In the genomic region with DNA sequence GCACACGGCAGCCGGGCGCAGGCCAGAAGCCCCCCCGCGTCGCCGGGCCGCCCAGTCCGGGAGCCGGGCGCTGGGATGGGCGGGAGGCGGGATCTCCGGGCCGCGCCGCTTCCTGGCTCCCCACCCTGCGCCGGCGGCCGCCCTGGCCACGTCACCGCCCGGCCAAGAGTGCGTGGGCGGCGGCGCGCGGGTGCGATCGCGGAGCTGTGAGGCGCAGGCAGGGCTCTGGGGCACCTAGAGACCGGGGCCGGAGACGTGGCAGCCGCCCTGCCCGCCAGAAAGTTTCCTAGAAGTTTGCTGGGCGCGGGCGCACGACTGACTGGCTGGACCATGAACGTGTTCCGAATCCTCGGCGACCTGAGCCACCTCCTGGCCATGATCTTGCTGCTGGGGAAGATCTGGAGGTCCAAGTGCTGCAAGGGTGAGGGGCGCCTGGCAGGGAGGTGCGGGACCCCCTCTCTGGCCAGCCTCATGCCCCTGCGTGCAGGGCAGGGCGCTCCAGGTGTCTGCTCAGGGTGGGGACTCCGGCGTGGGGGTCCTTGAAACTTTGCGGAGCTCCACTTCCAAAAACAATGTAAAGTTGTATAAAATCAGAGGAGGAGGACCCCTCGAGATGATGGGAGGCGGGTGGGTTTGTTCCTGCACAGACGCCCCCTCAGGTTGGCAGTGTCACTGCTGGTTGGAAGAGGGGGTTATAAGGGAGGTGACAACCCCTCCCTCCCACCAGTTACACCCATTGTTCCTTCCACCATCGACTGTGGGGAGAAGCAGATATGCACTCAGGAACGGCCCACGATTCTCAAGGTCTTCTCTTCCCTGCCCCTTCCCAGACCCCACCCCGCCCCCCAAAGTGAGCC, we compare ENCODE assay signal across 1 cellular context.
TF ChIP-seq lines count a peak whose summit lies in the region.

A gene (plus strand): TSS at position 193 of the 857 bp plus-strand sequence. CDS start 138 bp downstream, at position 331.

TF ChIP-seq in K562, 482 proteins besides CTCF, POLR2A, EP300 and RAD21 (continued from another document and continues in another):
- TF ChIP-seq CREM (IDR thresholded peaks at IDR 0.05; ENCODE audit: low read depth) (peak; percentile 90), ZFX (CRISPR knock-in tag; IDR thresholded peaks at IDR 0.05) (peak; percentile 55), PHF8 (IDR thresholded peaks at IDR 0.05; ENCODE audit: borderline replicate concordance, low read length) (peak; percentile 68; the same call in 1 of the 2 replicates), PML (IDR thresholded peaks at IDR 0.05; ENCODE audit: low read length) (no peak), ZNF408 (CRISPR knock-in tag; IDR thresholded peaks at IDR 0.05; ENCODE audit: low read depth) (no peak), MYBL2 (IDR thresholded peaks at IDR 0.05; ENCODE audit: low read depth) (no peak), MYBL2 (CRISPR knock-in tag; IDR thresholded peaks at IDR 0.05; ENCODE audit: borderline replicate concordance) (no peak), POLR3A (IDR thresholded peaks at IDR 0.05; ENCODE audit: borderline replicate concordance, extremely low read depth, insufficient read depth, insufficient read length) (no peak), MTA3 (IDR thresholded peaks at IDR 0.05; ENCODE audit: borderline replicate concordance) (peak; percentile 63; the same call in 1 of the 2 replicates), EGR1 (conservative IDR thresholded peaks at IDR 0.05) (peak; percentile 92), MIER1 (IDR thresholded peaks at IDR 0.05; ENCODE audit: low read depth) (0 out of 2 replicates have a peak, but pooled peaks have one; percentile 33), EP400 (IDR thresholded peaks at IDR 0.05) (peak; percentile 76; the same call in 1 of the 2 replicates), MCM3 (IDR thresholded peaks at IDR 0.05) (no peak), CXXC5 (CRISPR knock-in tag; IDR thresholded peaks at IDR 0.05) (peak; percentile 87), TBP (optimal IDR thresholded peaks at IDR 0.05; ENCODE audit: low read depth, low read length) (peak; percentile 29), TCF3 (CRISPR knock-in tag; IDR thresholded peaks at IDR 0.05) (no peak), NR1H2 (CRISPR knock-in tag; IDR thresholded peaks at IDR 0.05) (no peak), JUND (IDR thresholded peaks at IDR 0.05; ENCODE audit: borderline replicate concordance, low read depth, low read length) (peak; percentile 38; the same call in 1 of the 2 replicates), JUND (tag; IDR thresholded peaks at IDR 0.05; ENCODE audit: borderline replicate concordance, low read depth, low read length) (no peak; the same call in 2 of the 3 replicates), ATF7 (IDR thresholded peaks at IDR 0.05) (peak; percentile 70; the same call in 1 of the 2 replicates), JUNB (CRISPR knock-in tag; conservative IDR thresholded peaks at IDR 0.05) (no peak), L3MBTL2 (IDR thresholded peaks at IDR 0.05) (peak; percentile 88), SMARCC2 (IDR thresholded peaks at IDR 0.05; ENCODE audit: low read depth) (0 out of 2 replicates have a peak, but pooled peaks have one; percentile 38)
- TF ChIP-seq, protein P1, sequence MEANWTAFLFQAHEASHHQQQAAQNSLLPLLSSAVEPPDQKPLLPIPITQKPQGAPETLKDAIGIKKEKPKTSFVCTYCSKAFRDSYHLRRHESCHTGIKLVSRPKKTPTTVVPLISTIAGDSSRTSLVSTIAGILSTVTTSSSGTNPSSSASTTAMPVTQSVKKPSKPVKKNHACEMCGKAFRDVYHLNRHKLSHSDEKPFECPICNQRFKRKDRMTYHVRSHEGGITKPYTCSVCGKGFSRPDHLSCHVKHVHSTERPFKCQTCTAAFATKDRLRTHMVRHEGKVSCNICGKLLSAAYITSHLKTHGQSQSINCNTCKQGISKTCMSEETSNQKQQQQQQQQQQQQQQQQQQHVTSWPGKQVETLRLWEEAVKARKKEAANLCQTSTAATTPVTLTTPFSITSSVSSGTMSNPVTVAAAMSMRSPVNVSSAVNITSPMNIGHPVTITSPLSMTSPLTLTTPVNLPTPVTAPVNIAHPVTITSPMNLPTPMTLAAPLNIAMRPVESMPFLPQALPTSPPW (CRISPR knock-in tag; IDR thresholded peaks at IDR 0.05) = peak; percentile 90
- TF ChIP-seq, protein P2, sequence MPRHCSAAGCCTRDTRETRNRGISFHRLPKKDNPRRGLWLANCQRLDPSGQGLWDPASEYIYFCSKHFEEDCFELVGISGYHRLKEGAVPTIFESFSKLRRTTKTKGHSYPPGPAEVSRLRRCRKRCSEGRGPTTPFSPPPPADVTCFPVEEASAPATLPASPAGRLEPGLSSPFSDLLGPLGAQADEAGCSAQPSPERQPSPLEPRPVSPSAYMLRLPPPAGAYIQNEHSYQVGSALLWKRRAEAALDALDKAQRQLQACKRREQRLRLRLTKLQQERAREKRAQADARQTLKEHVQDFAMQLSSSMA (CRISPR knock-in tag; IDR thresholded peaks at IDR 0.05) = no peak
- TF ChIP-seq, protein P3, sequence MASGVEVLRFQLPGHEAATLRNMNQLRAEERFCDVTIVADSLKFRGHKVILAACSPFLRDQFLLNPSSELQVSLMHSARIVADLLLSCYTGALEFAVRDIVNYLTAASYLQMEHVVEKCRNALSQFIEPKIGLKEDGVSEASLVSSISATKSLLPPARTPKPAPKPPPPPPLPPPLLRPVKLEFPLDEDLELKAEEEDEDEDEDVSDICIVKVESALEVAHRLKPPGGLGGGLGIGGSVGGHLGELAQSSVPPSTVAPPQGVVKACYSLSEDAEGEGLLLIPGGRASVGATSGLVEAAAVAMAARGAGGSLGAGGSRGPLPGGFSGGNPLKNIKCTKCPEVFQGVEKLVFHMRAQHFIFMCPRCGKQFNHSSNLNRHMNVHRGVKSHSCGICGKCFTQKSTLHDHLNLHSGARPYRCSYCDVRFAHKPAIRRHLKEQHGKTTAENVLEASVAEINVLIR (CRISPR knock-in tag; IDR thresholded peaks at IDR 0.05) = 0 out of 2 replicates have a peak, but pooled peaks have one; percentile 28
- TF ChIP-seq, protein P4, sequence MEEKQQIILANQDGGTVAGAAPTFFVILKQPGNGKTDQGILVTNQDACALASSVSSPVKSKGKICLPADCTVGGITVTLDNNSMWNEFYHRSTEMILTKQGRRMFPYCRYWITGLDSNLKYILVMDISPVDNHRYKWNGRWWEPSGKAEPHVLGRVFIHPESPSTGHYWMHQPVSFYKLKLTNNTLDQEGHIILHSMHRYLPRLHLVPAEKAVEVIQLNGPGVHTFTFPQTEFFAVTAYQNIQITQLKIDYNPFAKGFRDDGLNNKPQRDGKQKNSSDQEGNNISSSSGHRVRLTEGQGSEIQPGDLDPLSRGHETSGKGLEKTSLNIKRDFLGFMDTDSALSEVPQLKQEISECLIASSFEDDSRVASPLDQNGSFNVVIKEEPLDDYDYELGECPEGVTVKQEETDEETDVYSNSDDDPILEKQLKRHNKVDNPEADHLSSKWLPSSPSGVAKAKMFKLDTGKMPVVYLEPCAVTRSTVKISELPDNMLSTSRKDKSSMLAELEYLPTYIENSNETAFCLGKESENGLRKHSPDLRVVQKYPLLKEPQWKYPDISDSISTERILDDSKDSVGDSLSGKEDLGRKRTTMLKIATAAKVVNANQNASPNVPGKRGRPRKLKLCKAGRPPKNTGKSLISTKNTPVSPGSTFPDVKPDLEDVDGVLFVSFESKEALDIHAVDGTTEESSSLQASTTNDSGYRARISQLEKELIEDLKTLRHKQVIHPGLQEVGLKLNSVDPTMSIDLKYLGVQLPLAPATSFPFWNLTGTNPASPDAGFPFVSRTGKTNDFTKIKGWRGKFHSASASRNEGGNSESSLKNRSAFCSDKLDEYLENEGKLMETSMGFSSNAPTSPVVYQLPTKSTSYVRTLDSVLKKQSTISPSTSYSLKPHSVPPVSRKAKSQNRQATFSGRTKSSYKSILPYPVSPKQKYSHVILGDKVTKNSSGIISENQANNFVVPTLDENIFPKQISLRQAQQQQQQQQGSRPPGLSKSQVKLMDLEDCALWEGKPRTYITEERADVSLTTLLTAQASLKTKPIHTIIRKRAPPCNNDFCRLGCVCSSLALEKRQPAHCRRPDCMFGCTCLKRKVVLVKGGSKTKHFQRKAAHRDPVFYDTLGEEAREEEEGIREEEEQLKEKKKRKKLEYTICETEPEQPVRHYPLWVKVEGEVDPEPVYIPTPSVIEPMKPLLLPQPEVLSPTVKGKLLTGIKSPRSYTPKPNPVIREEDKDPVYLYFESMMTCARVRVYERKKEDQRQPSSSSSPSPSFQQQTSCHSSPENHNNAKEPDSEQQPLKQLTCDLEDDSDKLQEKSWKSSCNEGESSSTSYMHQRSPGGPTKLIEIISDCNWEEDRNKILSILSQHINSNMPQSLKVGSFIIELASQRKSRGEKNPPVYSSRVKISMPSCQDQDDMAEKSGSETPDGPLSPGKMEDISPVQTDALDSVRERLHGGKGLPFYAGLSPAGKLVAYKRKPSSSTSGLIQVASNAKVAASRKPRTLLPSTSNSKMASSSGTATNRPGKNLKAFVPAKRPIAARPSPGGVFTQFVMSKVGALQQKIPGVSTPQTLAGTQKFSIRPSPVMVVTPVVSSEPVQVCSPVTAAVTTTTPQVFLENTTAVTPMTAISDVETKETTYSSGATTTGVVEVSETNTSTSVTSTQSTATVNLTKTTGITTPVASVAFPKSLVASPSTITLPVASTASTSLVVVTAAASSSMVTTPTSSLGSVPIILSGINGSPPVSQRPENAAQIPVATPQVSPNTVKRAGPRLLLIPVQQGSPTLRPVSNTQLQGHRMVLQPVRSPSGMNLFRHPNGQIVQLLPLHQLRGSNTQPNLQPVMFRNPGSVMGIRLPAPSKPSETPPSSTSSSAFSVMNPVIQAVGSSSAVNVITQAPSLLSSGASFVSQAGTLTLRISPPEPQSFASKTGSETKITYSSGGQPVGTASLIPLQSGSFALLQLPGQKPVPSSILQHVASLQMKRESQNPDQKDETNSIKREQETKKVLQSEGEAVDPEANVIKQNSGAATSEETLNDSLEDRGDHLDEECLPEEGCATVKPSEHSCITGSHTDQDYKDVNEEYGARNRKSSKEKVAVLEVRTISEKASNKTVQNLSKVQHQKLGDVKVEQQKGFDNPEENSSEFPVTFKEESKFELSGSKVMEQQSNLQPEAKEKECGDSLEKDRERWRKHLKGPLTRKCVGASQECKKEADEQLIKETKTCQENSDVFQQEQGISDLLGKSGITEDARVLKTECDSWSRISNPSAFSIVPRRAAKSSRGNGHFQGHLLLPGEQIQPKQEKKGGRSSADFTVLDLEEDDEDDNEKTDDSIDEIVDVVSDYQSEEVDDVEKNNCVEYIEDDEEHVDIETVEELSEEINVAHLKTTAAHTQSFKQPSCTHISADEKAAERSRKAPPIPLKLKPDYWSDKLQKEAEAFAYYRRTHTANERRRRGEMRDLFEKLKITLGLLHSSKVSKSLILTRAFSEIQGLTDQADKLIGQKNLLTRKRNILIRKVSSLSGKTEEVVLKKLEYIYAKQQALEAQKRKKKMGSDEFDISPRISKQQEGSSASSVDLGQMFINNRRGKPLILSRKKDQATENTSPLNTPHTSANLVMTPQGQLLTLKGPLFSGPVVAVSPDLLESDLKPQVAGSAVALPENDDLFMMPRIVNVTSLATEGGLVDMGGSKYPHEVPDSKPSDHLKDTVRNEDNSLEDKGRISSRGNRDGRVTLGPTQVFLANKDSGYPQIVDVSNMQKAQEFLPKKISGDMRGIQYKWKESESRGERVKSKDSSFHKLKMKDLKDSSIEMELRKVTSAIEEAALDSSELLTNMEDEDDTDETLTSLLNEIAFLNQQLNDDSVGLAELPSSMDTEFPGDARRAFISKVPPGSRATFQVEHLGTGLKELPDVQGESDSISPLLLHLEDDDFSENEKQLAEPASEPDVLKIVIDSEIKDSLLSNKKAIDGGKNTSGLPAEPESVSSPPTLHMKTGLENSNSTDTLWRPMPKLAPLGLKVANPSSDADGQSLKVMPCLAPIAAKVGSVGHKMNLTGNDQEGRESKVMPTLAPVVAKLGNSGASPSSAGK (IDR thresholded peaks at IDR 0.05) = no peak
- TF ChIP-seq, protein P5, sequence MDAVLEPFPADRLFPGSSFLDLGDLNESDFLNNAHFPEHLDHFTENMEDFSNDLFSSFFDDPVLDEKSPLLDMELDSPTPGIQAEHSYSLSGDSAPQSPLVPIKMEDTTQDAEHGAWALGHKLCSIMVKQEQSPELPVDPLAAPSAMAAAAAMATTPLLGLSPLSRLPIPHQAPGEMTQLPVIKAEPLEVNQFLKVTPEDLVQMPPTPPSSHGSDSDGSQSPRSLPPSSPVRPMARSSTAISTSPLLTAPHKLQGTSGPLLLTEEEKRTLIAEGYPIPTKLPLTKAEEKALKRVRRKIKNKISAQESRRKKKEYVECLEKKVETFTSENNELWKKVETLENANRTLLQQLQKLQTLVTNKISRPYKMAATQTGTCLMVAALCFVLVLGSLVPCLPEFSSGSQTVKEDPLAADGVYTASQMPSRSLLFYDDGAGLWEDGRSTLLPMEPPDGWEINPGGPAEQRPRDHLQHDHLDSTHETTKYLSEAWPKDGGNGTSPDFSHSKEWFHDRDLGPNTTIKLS (IDR thresholded peaks at IDR 0.05; ENCODE audit: borderline replicate concordance, low read depth) = peak; percentile 98
- TF ChIP-seq, protein P6, sequence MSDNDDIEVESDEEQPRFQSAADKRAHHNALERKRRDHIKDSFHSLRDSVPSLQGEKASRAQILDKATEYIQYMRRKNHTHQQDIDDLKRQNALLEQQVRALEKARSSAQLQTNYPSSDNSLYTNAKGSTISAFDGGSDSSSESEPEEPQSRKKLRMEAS (CRISPR knock-in tag; IDR thresholded peaks at IDR 0.05) = peak; percentile 30; the same call in 1 of the 2 replicates
- TF ChIP-seq, protein P7, sequence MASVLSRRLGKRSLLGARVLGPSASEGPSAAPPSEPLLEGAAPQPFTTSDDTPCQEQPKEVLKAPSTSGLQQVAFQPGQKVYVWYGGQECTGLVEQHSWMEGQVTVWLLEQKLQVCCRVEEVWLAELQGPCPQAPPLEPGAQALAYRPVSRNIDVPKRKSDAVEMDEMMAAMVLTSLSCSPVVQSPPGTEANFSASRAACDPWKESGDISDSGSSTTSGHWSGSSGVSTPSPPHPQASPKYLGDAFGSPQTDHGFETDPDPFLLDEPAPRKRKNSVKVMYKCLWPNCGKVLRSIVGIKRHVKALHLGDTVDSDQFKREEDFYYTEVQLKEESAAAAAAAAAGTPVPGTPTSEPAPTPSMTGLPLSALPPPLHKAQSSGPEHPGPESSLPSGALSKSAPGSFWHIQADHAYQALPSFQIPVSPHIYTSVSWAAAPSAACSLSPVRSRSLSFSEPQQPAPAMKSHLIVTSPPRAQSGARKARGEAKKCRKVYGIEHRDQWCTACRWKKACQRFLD (CRISPR knock-in tag; IDR thresholded peaks at IDR 0.05) = 0 out of 2 replicates have a peak, but pooled peaks have one; percentile 34
- TF ChIP-seq, protein P8, sequence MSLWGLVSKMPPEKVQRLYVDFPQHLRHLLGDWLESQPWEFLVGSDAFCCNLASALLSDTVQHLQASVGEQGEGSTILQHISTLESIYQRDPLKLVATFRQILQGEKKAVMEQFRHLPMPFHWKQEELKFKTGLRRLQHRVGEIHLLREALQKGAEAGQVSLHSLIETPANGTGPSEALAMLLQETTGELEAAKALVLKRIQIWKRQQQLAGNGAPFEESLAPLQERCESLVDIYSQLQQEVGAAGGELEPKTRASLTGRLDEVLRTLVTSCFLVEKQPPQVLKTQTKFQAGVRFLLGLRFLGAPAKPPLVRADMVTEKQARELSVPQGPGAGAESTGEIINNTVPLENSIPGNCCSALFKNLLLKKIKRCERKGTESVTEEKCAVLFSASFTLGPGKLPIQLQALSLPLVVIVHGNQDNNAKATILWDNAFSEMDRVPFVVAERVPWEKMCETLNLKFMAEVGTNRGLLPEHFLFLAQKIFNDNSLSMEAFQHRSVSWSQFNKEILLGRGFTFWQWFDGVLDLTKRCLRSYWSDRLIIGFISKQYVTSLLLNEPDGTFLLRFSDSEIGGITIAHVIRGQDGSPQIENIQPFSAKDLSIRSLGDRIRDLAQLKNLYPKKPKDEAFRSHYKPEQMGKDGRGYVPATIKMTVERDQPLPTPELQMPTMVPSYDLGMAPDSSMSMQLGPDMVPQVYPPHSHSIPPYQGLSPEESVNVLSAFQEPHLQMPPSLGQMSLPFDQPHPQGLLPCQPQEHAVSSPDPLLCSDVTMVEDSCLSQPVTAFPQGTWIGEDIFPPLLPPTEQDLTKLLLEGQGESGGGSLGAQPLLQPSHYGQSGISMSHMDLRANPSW (CRISPR knock-in tag; IDR thresholded peaks at IDR 0.05) = no peak
